Comparison of ENCODE assay signal across 1 cellular context in the genomic region with DNA sequence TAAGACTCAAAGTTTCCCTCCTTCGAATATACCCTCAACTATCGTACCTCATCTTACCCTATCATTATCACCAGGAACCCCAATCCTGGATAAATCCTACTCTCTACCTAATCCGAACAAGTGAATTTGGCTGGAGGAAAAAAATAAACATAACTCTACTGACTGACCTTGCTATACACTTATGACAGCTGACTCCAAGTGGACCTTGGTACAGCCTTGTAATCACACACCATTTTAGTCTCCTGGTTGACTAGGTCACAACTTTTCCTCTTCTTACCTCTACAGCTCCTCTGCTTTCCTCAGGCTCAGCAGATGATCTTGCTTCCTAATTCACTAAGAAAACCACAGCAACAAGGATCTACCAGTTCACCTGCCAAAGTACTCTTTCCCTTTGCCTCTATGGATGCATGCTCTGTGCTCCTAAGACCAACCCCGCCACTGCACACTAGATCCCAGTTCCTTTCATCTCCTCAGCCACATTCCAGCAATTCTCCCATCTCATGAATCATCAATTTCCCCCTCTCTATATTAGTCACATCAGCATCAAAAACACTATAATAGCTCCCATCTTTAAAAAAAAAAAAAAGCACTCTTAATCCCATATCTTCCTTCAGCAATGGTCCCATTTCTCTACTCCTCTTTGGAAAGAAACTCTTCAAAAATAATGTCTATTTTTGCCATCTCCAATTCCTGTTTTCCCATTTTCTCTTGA.
TF ChIP-seq lines count a peak whose summit lies in the region.

No MANE protein-coding gene starts in this region.

TF ChIP-seq in IMR-90, 13 proteins besides CTCF, POLR2A, EP300 and RAD21 (continued from another document):
- TF ChIP-seq RCOR1 (IDR thresholded peaks at IDR 0.05; ENCODE audit: insufficient replicate concordance, low read length) (no peak), MAZ (IDR thresholded peaks at IDR 0.05; ENCODE audit: borderline replicate concordance, low read depth, low read length) (no peak), RFX5 (IDR thresholded peaks at IDR 0.05; ENCODE audit: low read depth, low read length) (no peak), CHD1 (IDR thresholded peaks at IDR 0.05; ENCODE audit: low read depth, low read length) (no peak), SMC3 (IDR thresholded peaks at IDR 0.05; ENCODE audit: low read depth, low read length) (no peak), MXI1 (IDR thresholded peaks at IDR 0.05; ENCODE audit: borderline replicate concordance, low read depth, low read length) (no peak)
- TF ChIP-seq, protein P1, sequence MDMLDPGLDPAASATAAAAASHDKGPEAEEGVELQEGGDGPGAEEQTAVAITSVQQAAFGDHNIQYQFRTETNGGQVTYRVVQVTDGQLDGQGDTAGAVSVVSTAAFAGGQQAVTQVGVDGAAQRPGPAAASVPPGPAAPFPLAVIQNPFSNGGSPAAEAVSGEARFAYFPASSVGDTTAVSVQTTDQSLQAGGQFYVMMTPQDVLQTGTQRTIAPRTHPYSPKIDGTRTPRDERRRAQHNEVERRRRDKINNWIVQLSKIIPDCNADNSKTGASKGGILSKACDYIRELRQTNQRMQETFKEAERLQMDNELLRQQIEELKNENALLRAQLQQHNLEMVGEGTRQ (IDR thresholded peaks at IDR 0.05; ENCODE audit: low read depth, low read length) = no peak
